14 cellular contexts compared by ENCODE assay signal in the genomic region with DNA sequence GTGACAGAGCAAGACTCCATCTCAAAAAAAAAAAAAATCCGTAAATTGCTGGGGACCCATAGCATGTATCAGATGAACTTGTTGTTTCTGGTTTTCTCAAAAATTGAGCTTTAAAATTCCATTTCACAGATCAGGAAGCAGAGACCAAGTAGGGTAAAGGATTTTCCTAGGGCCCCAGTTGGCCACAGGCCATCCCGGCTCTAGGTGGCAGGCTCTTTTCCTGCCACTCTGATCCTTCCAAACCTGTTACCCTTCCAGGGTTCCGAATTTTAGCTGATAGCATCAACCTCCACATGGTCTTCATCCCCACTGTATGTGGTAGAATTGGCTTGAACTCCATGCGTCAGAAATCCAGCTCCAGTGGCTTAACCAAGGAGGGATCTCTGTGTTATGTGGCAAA. TPM values are rescaled to one million over a fixed set of nuclear protein-coding genes. Genes with fewer than 3 reads are reported as not detected.
A peak's percentile ranks its signal among the peaks of the same experiment; 100 is the strongest.
DNase-seq lines count a peak whose midpoint lies in the region; ATAC-seq and TF ChIP-seq lines count a peak whose summit lies in the region.
"Had no signal": no experiment of that assay in that cellular context is flagged by ENCODE, and none has a peak within 500 bp of the region (broad histone marks: within the 10 kb centered on the region; RNA-seq: fewer than 3 reads in every experiment).

No MANE protein-coding gene starts in this region.

- no peak overlapping the region for H2AFZ ChIP-seq in IMR-90 (replicated peaks; ENCODE audit: low read length, poor library complexity)

- no peak overlapping the region for H2BK5ac ChIP-seq in IMR-90 (ENCODE audit: low read depth, low read length, poor library complexity, severe bottlenecking)

- H2AK9ac ChIP-seq in IMR-90 (replicated peaks; ENCODE audit: low read depth, low read length, poor library complexity), result no peak overlapping the region

- intact Hi-C loops in IMR-90 (cut with micrococcal nuclease), result loop anchor here (5.0 kb wide), 1 partner anchor 46 kb away; no protein-coding TSS in a partner anchor
- intact Hi-C loops in colonic mucosa (cut with DNase I), result no loop called here
- intact Hi-C loops in activated T-helper 1 cell treated with anti-CD3 and anti-CD28 coated beads, Interleukin-12 subunit alpha, Interleukin-12 subunit beta, Interleukin-2, Interleukin-4 antibody, amounts not matched to agents 30 ng/mL and 10 ng/mL and 1 ng/mL, durations not matched to agents 14 hours and 24 hours and 36 hours (cut with micrococcal nuclease), result no loop called here

- in situ Hi-C loops in IMR-90 (cut with MboI; ENCODE audit: low sequenced_read_pairs), result no loop called here

- H4K20me1 ChIP-seq in IMR-90 (ENCODE audit: insufficient read depth, low read length), result no peaks in the 10 kb centered on the region

- peak overlapping the region; percentile 91; the same call in 1 of the 2 replicates for H2AK5ac ChIP-seq in IMR-90 (ENCODE audit: low read depth, low read length)

- no peak for TF ChIP-seq RAD21 in IMR-90 (IDR thresholded peaks at IDR 0.05; ENCODE audit: low read length)

- peaks cover 24% of the 10 kb centered on the region for H3K4me1 ChIP-seq in IMR-90 (ENCODE audit: control insufficient read depth, insufficient read depth, low read length)
- H3K4me1 ChIP-seq in colonic mucosa, result peaks cover 6% of the 10 kb centered on the region
- H3K4me1 ChIP-seq: BE2C had no signal

- no peak overlapping the region for H3K9ac ChIP-seq in IMR-90 (ENCODE audit: low read depth, low read length)
- peak overlapping the region in 1 of 2 donors; percentile 6 for H3K9ac ChIP-seq in colonic mucosa (ENCODE audit: low read depth in 2 of 2, low read length in 2 of 2)

- no TSS peak for BruUV-seq in IMR-90 (replicated peaks; lab: Mats Ljungman, UMichigan)

- no peak for TF ChIP-seq CTCF in IMR-90 (conservative IDR thresholded peaks at IDR 0.05; ENCODE audit: low read depth, low read length)
- no peak for TF ChIP-seq CTCF in colonic mucosa (IDR thresholded peaks at IDR 0.05)

- no peaks in the 10 kb centered on the region for H3K36me3 ChIP-seq in IMR-90 (ENCODE audit: control insufficient read depth, insufficient read depth, low read length)
- no peaks in the 10 kb centered on the region for H3K36me3 ChIP-seq in colonic mucosa
- H3K36me3 ChIP-seq: BE2C had no signal

- H4K8ac ChIP-seq in IMR-90 (ENCODE audit: low read depth in 2 of 2, low read length in 2 of 2), result peak overlapping the region in 1 of 2 experiments; percentile 33; a peak in 2 of 4 replicates

- H3K18ac ChIP-seq in IMR-90 (ENCODE audit: low read depth, low read length), result peak overlapping the region; percentile 33

- peak overlapping the region; percentile 58 for H3K14ac ChIP-seq in IMR-90 (replicated peaks; ENCODE audit: low read depth, low read length)

- peaks cover 16% of the 10 kb centered on the region for H3K9me1 ChIP-seq in IMR-90 (ENCODE audit: insufficient read depth, low read length)

- no CpG with 5 or more reads among the region's 4 CpGs for WGBS in IMR-90 (ENCODE audit: extremely low coverage in 2 of 2, insufficient read length in 1 of 2), 2 experiments

- POLR2A ChIA-PET in IMR-90 (lab: Charles Lee; ENCODE audit: unreplicated experiment), result no interaction called here

- no peaks in the 10 kb centered on the region for H3K36me3 Mint-ChIP-seq in activated T-helper 1 cell treated with anti-CD3 and anti-CD28 coated beads, Interleukin-12 subunit alpha, Interleukin-12 subunit beta, Interleukin-2, Interleukin-4 antibody, amounts not matched to agents 30 ng/mL and 10 ng/mL and 1 ng/mL, durations not matched to agents 14 hours and 24 hours and 36 hours (ENCODE audit: low read depth)
- no peaks in the 10 kb centered on the region for H3K36me3 Mint-ChIP-seq in activated T-cell treated with anti-CD3 and anti-CD28 coated beads, Interleukin-2, amount 50 U/mL, for 24 hours (ENCODE audit: low read depth)
- H3K36me3 Mint-ChIP-seq: CD4-positive, alpha-beta memory T cell had no signal

- dilution Hi-C loops in IMR-90 (cut with HindIII; ENCODE audit: low sequenced_read_pairs, unreplicated experiment), result no loop called here

- H2BK15ac ChIP-seq in IMR-90 (ENCODE audit: low read depth, low read length), result peak overlapping the region; percentile 53; the same call in 1 of the 3 replicates

- H3K9me3 ChIP-seq in IMR-90 (ENCODE audit: control insufficient read depth, insufficient read depth, low read length) (no peaks in the 10 kb centered on the region), colonic mucosa (no peaks in the 10 kb centered on the region)
- H3K9me3 ChIP-seq: A549, BE2C had no signal

- no peak overlapping the region for H3K27ac Mint-ChIP-seq in activated T-helper 1 cell treated with anti-CD3 and anti-CD28 coated beads, Interleukin-12 subunit alpha, Interleukin-12 subunit beta, Interleukin-2, Interleukin-4 antibody, amounts not matched to agents 30 ng/mL and 10 ng/mL and 1 ng/mL, durations not matched to agents 14 hours and 24 hours and 36 hours
- no peak overlapping the region for H3K27ac Mint-ChIP-seq in activated T-cell treated with anti-CD3 and anti-CD28 coated beads, Interleukin-2, amount 50 U/mL, for 24 hours
- H3K27ac Mint-ChIP-seq: CD4-positive, alpha-beta memory T cell had no signal

- peak overlapping the region; percentile 90 for H2BK20ac ChIP-seq in IMR-90 (ENCODE audit: low read depth, low read length)

- H3K27me3 ChIP-seq in IMR-90 (ENCODE audit: control insufficient read depth, insufficient read depth, low read length) (no peaks in the 10 kb centered on the region), colonic mucosa (no peaks in the 10 kb centered on the region)
- H3K27me3 ChIP-seq: BE2C had no signal

- H3K4me1 Mint-ChIP-seq in activated T-helper 1 cell treated with anti-CD3 and anti-CD28 coated beads, Interleukin-12 subunit alpha, Interleukin-12 subunit beta, Interleukin-2, Interleukin-4 antibody, amounts not matched to agents 30 ng/mL and 10 ng/mL and 1 ng/mL, durations not matched to agents 14 hours and 24 hours and 36 hours (ENCODE audit: low read depth), result no peaks in the 10 kb centered on the region
- H3K4me1 Mint-ChIP-seq in activated T-cell treated with anti-CD3 and anti-CD28 coated beads, Interleukin-2, amount 50 U/mL, for 24 hours (ENCODE audit: low read depth), result no peaks in the 10 kb centered on the region

- H3K4ac ChIP-seq in IMR-90 (ENCODE audit: low read depth, low read length), result peak overlapping the region; percentile 61

- no peak overlapping the region for H3K4me3 ChIP-seq in IMR-90 (ENCODE audit: insufficient read depth, low read depth, low read length)
- no peak overlapping the region for H3K4me3 ChIP-seq in colonic mucosa
- H3K4me3 ChIP-seq: A549 had no signal

- CTCF ChIA-PET in IMR-90 (lab: Yijun Ruan, JAX), result interaction anchor here (0.6 to 2.5 kb wide), 5 partner anchors 10 to 628 kb away, joined by 3 to 8 read pairs (median 5); no protein-coding TSS in a partner anchor

- no peak for TF ChIP-seq POLR2A in IMR-90 (IDR thresholded peaks at IDR 0.05; ENCODE audit: low read depth, low read length)

- H4K5ac ChIP-seq in IMR-90 (ENCODE audit: low read depth, low read length), result peak overlapping the region; percentile 27; the same call in 1 of the 2 replicates

- H3K23ac ChIP-seq in IMR-90 (ENCODE audit: low read depth, low read length), result no peak overlapping the region

- no peak overlapping the region for H3K4me3 Mint-ChIP-seq in activated T-helper 1 cell treated with anti-CD3 and anti-CD28 coated beads, Interleukin-12 subunit alpha, Interleukin-12 subunit beta, Interleukin-2, Interleukin-4 antibody, amounts not matched to agents 30 ng/mL and 10 ng/mL and 1 ng/mL, durations not matched to agents 14 hours and 24 hours and 36 hours
- no peak overlapping the region for H3K4me3 Mint-ChIP-seq in activated T-cell treated with anti-CD3 and anti-CD28 coated beads, Interleukin-2, amount 50 U/mL, for 24 hours
- H3K4me3 Mint-ChIP-seq: CD4-positive, alpha-beta memory T cell had no signal

- H4K91ac ChIP-seq in IMR-90 (ENCODE audit: insufficient read depth, low read depth, low read length), result peak overlapping the region; percentile 60

- no peak for ATAC-seq in IMR-90 (ENCODE audit: low read depth)
- ATAC-seq: A549 had no signal

- no peak overlapping the region for H3K56ac ChIP-seq in IMR-90 (ENCODE audit: extremely low read depth, insufficient read depth, low read length)

- no peak overlapping the region for H3K4me2 ChIP-seq in IMR-90 (ENCODE audit: low read depth, low read length)

- H2BK120ac ChIP-seq in IMR-90 (ENCODE audit: low read depth, low read length), result peak overlapping the region; percentile 61

- H3K79me1 ChIP-seq in IMR-90 (ENCODE audit: low read depth in 1 of 2, low read length in 2 of 2), result no peaks in the 10 kb centered on the region; a peak in 1 of 4 replicates

- H3K9me3 Mint-ChIP-seq in activated T-helper 1 cell treated with anti-CD3 and anti-CD28 coated beads, Interleukin-12 subunit alpha, Interleukin-12 subunit beta, Interleukin-2, Interleukin-4 antibody, amounts not matched to agents 30 ng/mL and 10 ng/mL and 1 ng/mL, durations not matched to agents 14 hours and 24 hours and 36 hours, result no peaks in the 10 kb centered on the region
- no peaks in the 10 kb centered on the region for H3K9me3 Mint-ChIP-seq in activated T-cell treated with anti-CD3 and anti-CD28 coated beads, Interleukin-2, amount 50 U/mL, for 24 hours

- DNase-seq in IMR-90 (no peak), colonic mucosa (peak; percentile 10), mesenteric fat pad (ENCODE audit: low spot score) (peak; percentile 60), ureter (ENCODE audit: low spot score) (peak; percentile 12), RPMI8226 (no peak)
- DNase-seq in activated T-helper 1 cell treated with anti-CD3 and anti-CD28 coated beads, Interleukin-12 subunit alpha, Interleukin-12 subunit beta, Interleukin-2, Interleukin-4 antibody, amounts not matched to agents 30 ng/mL and 10 ng/mL and 1 ng/mL, durations not matched to agents 14 hours and 24 hours and 36 hours (ENCODE audit: low spot score), result no peak
- no peak for DNase-seq in activated T-cell treated with anti-CD3 and anti-CD28 coated beads, Interleukin-2, amount 50 U/mL, for 24 hours
- DNase-seq: BE2C; CD4-positive, alpha-beta memory T cell; DMS153; DND-41; GF-D8 had no signal

- H3K27ac ChIP-seq in IMR-90 (ENCODE audit: insufficient read depth, low read length), result no peak overlapping the region
- H3K27ac ChIP-seq in colonic mucosa, result no peak overlapping the region
- H3K27ac ChIP-seq: C4-2B had no signal

- H3K27me3 Mint-ChIP-seq in activated T-helper 1 cell treated with anti-CD3 and anti-CD28 coated beads, Interleukin-12 subunit alpha, Interleukin-12 subunit beta, Interleukin-2, Interleukin-4 antibody, amounts not matched to agents 30 ng/mL and 10 ng/mL and 1 ng/mL, durations not matched to agents 14 hours and 24 hours and 36 hours (ENCODE audit: insufficient read depth), result peaks cover 2% of the 10 kb centered on the region
- H3K27me3 Mint-ChIP-seq in activated T-cell treated with anti-CD3 and anti-CD28 coated beads, Interleukin-2, amount 50 U/mL, for 24 hours, result peaks cover 5% of the 10 kb centered on the region

RNA-seq across cellular contexts. Expression of gene BDKRB2, which starts 36.1 kb away (rescaled TPM):
- total RNA-seq in IMR-90 (2012; rRNA removed), result 60.5 and 73.1 TPM in 2 replicates
- polyA plus RNA-seq in IMR-90 (2012; rRNA removed), result 52.1 and 60.9 TPM in 2 replicates
- 32.4 and 87.1 TPM in 2 replicates for polyA plus RNA-seq in IMR-90 (2012; cell fraction: cytosol; rRNA removed)
- polyA plus RNA-seq in IMR-90 (2012; cell fraction: nucleus; rRNA removed; ENCODE audit: low replicate concordance), result 63.4 and 68.9 TPM in 2 replicates
- 10 to 100 TPM; 11.3 to 23.3 TPM for total RNA-seq in colonic mucosa
- 11.4 TPM for total RNA-seq in mesenteric fat pad
- 17.1 TPM for total RNA-seq in ureter
- total RNA-seq in activated T-helper 1 cell treated with anti-CD3 and anti-CD28 coated beads, Interleukin-12 subunit alpha, Interleukin-12 subunit beta, Interleukin-2, Interleukin-4 antibody, amounts not matched to agents 30 ng/mL and 10 ng/mL and 1 ng/mL, durations not matched to agents 14 hours and 24 hours and 36 hours, result not detected in 2 replicates
- total RNA-seq: CD4-positive, alpha-beta memory T cell had no signal
- polyA plus RNA-seq: CD4-positive, alpha-beta memory T cell had no signal

Comparison
In these comparisons a context has a peak if more than half of its experiments do, and no peak if none do; other contexts are left out.
1. DNase-seq: peak in colonic mucosa (single experiment), mesenteric fat pad (single experiment) and ureter (single experiment); none in IMR-90 (single experiment), activated T-helper 1 cell treated with anti-CD3 and anti-CD28 coated beads, Interleukin-12 subunit alpha, Interleukin-12 subunit beta, Interleukin-2, Interleukin-4 antibody, amounts not matched to agents 30 ng/mL and 10 ng/mL and 1 ng/mL, durations not matched to agents 14 hours and 24 hours and 36 hours (single experiment), activated T-cell treated with anti-CD3 and anti-CD28 coated beads, Interleukin-2, amount 50 U/mL, for 24 hours (single experiment) and RPMI8226 (single experiment).
2. RNA of gene BDKRB2, which starts 36.1 kb away (total RNA-seq): 60.5 to 73.1 TPM in IMR-90, 11.3 to 23.3 TPM in colonic mucosa, 17.1 TPM in ureter (single experiment) and 11.4 TPM in mesenteric fat pad (single experiment); not detected in activated T-helper 1 cell treated with anti-CD3 and anti-CD28 coated beads, Interleukin-12 subunit alpha, Interleukin-12 subunit beta, Interleukin-2, Interleukin-4 antibody, amounts not matched to agents 30 ng/mL and 10 ng/mL and 1 ng/mL, durations not matched to agents 14 hours and 24 hours and 36 hours; every median in the first group is over 10 times any median in the second.